27 cellular contexts compared by ENCODE assay signal in the genomic region with DNA sequence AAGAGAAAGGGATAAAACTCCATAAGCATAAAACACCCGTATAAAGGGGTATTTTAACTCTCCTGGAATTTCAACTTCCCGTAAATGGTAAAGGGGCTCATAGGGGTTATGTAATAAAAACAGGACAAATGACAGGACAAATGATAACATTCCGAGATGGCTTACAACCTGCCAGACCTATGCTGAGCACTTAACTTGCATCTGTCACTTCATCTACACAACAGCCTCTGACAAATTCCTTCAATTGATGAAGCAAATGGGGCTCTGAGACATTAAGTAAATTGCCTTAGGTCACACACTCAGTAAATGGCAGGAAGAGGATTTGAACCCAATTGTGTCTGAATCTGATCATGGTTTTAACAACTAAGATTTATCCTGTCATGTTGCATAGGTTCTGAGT.
"Had no signal": no experiment of that assay in that cellular context is flagged by ENCODE, and none has a peak within 500 bp of the region (broad histone marks: within the 10 kb centered on the region; RNA-seq: fewer than 3 reads in every experiment).

No MANE protein-coding gene starts in this region.

- H3K9me3 Mint-ChIP-seq: memory B cell; nephron progenitor cell; stimulated activated naive CD8-positive, alpha-beta T cell treated with anti-CD3 and anti-CD28 coated beads, Interleukin-15, Interleukin-2, amounts not matched to agents 100 ng/mL and 50 ng/mL, for 24 hours had no signal

- H3K36me3 ChIP-seq: left ventricle myocardium inferior, pancreas, prostate gland, suprapubic skin, thoracic aorta, tibial artery, uterus had no signal

- H3K9me3 ChIP-seq: left ventricle myocardium inferior, pancreas, prostate gland, suprapubic skin, thoracic aorta, tibial artery, uterus had no signal

- H3K27me3 ChIP-seq: pancreas, suprapubic skin, tibial artery, uterus had no signal

- H3K27ac ChIP-seq: left ventricle myocardium inferior, pancreas, prostate gland, skin epidermis, suprapubic skin, thoracic aorta, tibial artery, uterus had no signal

- DNase-seq: hypothalamus; immature natural killer cell; left ventricle myocardium inferior; naive B cell; natural killer cell; nephron progenitor cell; pancreas; posterior cingulate gyrus; retina; right cardiac atrium; stimulated activated CD4-positive, alpha-beta T cell treated with anti-CD3 and anti-CD28 coated beads, Interleukin-12 subunit alpha, Interleukin-12 subunit beta, amount 100 ng/mL, for 4 hours; stimulated activated CD4-positive, alpha-beta T cell treated with anti-CD3 and anti-CD28 coated beads, Interleukin-15, amount 100 ng/mL, for 24 hours; stimulated activated CD4-positive, alpha-beta T cell treated with anti-CD3 and anti-CD28 coated beads, Interleukin-2, amount 100 ng/mL, for 24 hours; stimulated activated CD4-positive, alpha-beta T cell treated with anti-CD3 and anti-CD28 coated beads, Interleukin-4, amount 100 ng/mL, for 1 hour; stimulated activated naive B cell treated with anti-CD40 and anti-IgM and Interleukin-4, amounts not matched to agents 10 μg/mL and 1 μg/mL and 100 μg/mL, for 72 hours; tibial artery; uterus had no signal

- H3K36me3 Mint-ChIP-seq: memory B cell; mesothelial cell of epicardium; naive B cell; natural killer cell; stimulated activated naive B cell treated with anti-CD40 and anti-IgM and Interleukin-4, amounts not matched to agents 10 μg/mL and 1 μg/mL and 100 μg/mL, for 72 hours; type B pancreatic cell had no signal

- H3K4me1 ChIP-seq: left ventricle myocardium inferior, pancreas, prostate gland, suprapubic skin, uterus had no signal

- H3K27ac Mint-ChIP-seq: memory B cell; mesothelial cell of epicardium; naive B cell; natural killer cell; stimulated activated naive B cell treated with anti-CD40 and anti-IgM and Interleukin-4, amounts not matched to agents 10 μg/mL and 1 μg/mL and 100 μg/mL, for 72 hours; stimulated activated naive CD8-positive, alpha-beta T cell treated with anti-CD3 and anti-CD28 coated beads, Interleukin-15, Interleukin-2, amounts not matched to agents 100 ng/mL and 50 ng/mL, for 24 hours; type B pancreatic cell had no signal

- ATAC-seq: natural killer cell; pancreas; right cardiac atrium; sciatic nerve; stimulated activated naive B cell treated with anti-CD40 and anti-IgM and Interleukin-4, amounts not matched to agents 10 μg/mL and 1 μg/mL and 100 μg/mL, for 72 hours had no signal

- H3K4me1 Mint-ChIP-seq: memory B cell, naive B cell had no signal

- H3K4me3 Mint-ChIP-seq: immature natural killer cell; memory B cell; mesothelial cell of epicardium; naive B cell; natural killer cell; nephron progenitor cell; stimulated activated naive B cell treated with anti-CD40 and anti-IgM and Interleukin-4, amounts not matched to agents 10 μg/mL and 1 μg/mL and 100 μg/mL, for 72 hours; stimulated activated naive CD8-positive, alpha-beta T cell treated with anti-CD3 and anti-CD28 coated beads, Interleukin-15, Interleukin-2, amounts not matched to agents 100 ng/mL and 50 ng/mL, for 24 hours; type B pancreatic cell had no signal

- H3K27me3 Mint-ChIP-seq: memory B cell; stimulated activated naive B cell treated with anti-CD40 and anti-IgM and Interleukin-4, amounts not matched to agents 10 μg/mL and 1 μg/mL and 100 μg/mL, for 72 hours; stimulated activated naive CD8-positive, alpha-beta T cell treated with anti-CD3 and anti-CD28 coated beads, Interleukin-15, Interleukin-2, amounts not matched to agents 100 ng/mL and 50 ng/mL, for 24 hours had no signal

- H3K4me3 ChIP-seq: left ventricle myocardium inferior, lung, pancreas, prostate gland, skin epidermis, suprapubic skin, thoracic aorta, tibial artery, uterus had no signal
